8 cellular contexts compared by ENCODE assay signal in the genomic region with DNA sequence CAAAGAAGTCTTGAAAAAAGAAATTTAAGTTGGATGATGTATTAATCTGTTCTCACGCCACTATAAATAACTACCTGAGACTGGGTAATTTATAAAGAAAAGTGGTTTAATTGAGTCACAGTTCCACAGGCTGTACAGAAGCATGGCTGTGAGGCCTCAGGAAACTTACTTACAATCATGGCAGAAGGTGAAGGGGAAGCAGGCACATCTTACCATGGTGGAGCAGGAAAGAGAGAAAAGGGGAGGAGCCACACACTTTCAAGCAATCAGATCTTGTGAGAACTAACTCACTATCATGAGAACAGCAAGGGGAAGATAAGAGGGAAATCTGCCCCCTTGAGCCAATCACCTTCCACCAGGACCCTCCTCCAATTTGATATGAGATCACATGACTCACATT.
"Had no signal": no experiment of that assay in that cellular context is flagged by ENCODE, and none has a peak within 500 bp of the region (broad histone marks: within the 10 kb centered on the region; RNA-seq: fewer than 3 reads in every experiment).

No MANE protein-coding gene starts in this region.

- H3K27ac ChIP-seq: GM23248, HL-60 had no signal

- FAIRE-seq: HepG2 had no signal

- H2AFZ ChIP-seq: GM23248 had no signal

- H3K4me1 ChIP-seq: HAP-1 had no signal

- ATAC-seq: HCT116, HepG2 had no signal

- H3K4me3 ChIP-seq: GM23248, HAP-1 had no signal

- H3K9ac ChIP-seq: GM23248 had no signal

- H3K36me3 ChIP-seq: HAP-1 had no signal

- DNase-seq: GM23248, GOT3, H7, KG1 had no signal

- H3K9me3 ChIP-seq: HAP-1 had no signal
